ENCODE assay signal across 22 cellular contexts in the genomic region with DNA sequence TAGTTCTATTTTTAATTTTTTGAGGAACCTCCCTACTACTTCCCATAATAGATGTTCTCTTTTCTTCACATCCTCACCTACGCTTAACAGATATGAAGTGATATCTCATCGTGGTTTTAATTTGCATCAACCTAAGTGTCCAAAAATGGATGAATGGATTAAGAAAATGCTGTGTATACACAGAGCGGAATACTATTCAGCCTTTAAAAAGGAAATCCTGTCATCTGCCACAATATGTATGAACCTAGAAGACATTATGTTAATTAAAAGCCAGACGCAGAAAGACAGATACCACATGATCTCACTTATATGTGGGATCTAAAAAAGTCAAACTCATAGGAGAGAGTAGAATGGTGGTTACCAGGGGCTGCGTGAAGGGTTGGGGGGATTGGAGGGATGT.
DNase-seq lines count a peak whose midpoint lies in the region; ATAC-seq, FAIRE-seq and TF ChIP-seq lines count a peak whose summit lies in the region.
"Had no signal": no experiment of that assay in that cellular context is flagged by ENCODE, and none has a peak within 500 bp of the region (broad histone marks: within the 10 kb centered on the region; RNA-seq: fewer than 3 reads in every experiment).

No MANE protein-coding gene starts in this region.

- no peaks in the 10 kb centered on the region for H3K79me2 ChIP-seq in K562 (ENCODE audit: control insufficient read depth, insufficient read depth, low read length)

- no peak overlapping the region for H3K4me3 Mint-ChIP-seq in activated T-helper 17 cell treated with anti-CD3 and anti-CD28 coated beads, Interleukin-2, amount 50 U/mL, for 72 hours
- H3K4me3 Mint-ChIP-seq: B cell; CD4-positive, alpha-beta T cell; CD8-positive, alpha-beta T cell had no signal

- no peak overlapping the region for H3K23ac ChIP-seq in mesenchymal stem cell (ENCODE audit: low read length in 2 of 2)

- no peak for TF ChIP-seq CTCF in A549 (IDR thresholded peaks at IDR 0.05)
- no peak for TF ChIP-seq CTCF in K562 (IDR thresholded peaks at IDR 0.05 in 2 of 3, conservative IDR thresholded peaks at IDR 0.05 in 1 of 3; ENCODE audit: insufficient read depth in 2 of 3, low read depth in 1 of 3, low read length in 3 of 3)

- no peak for DNase-seq in A549 (ENCODE audit: low read depth in 1 of 2, low spot score in 1 of 2)
- DNase-seq in K562 (ENCODE audit: extremely low read depth in 1 of 4, low spot score in 3 of 4) = no peak
- DNase-seq in urothelium cell line (ENCODE audit: low spot score) = no peak
- DNase-seq in AML-193 (lab: John Stamatoyannopoulos, UW) = no peak
- no peak for DNase-seq in hepatic stellate cell (ENCODE audit: low spot score)
- no peak for DNase-seq in mesenchymal stem cell
- DNase-seq: ACHN; Caco-2; Calu3; CD4-positive, alpha-beta T cell; CD8-positive, alpha-beta T cell; DMS79 treated with DMSO at 0.1 percent for 48 hours; GF-D8 had no signal

- H3K27me3 ChIP-seq in K562 (ENCODE audit: control insufficient read depth in 2 of 2, insufficient read depth in 2 of 2, low read length in 2 of 2) = no peaks in the 10 kb centered on the region
- no peaks in the 10 kb centered on the region for H3K27me3 ChIP-seq in mesenchymal stem cell (ENCODE audit: control insufficient read depth in 1 of 2, insufficient read depth in 1 of 2, low read length in 2 of 2)
- H3K27me3 ChIP-seq: BLaER1 treated with 17β-estradiol and CSF1 and Interleukin-3, amounts not matched to agents 10 nM and 100 nM had no signal

- H3K14ac ChIP-seq in mesenchymal stem cell (ENCODE audit: low read length in 2 of 2) = no peak overlapping the region

- no peaks in the 10 kb centered on the region; the same call in 2 of the 3 replicates for H3K36me3 ChIP-seq in K562 (ENCODE audit: control insufficient read depth, insufficient read depth, low read length)
- peaks cover 0 to 20% of the 10 kb centered on the region in 2 experiments for H3K36me3 ChIP-seq in mesenchymal stem cell (ENCODE audit: control insufficient read depth in 1 of 2, insufficient read depth in 2 of 2, low read depth in 1 of 2, low read length in 2 of 2)

- H2AK5ac ChIP-seq in mesenchymal stem cell (ENCODE audit: low read length, severe bottlenecking) = no peak overlapping the region

- H3K27ac ChIP-seq in A549 (no peak overlapping the region), K562 (ENCODE audit: extremely low read depth, low read depth, low read length) (no peak overlapping the region), mesenchymal stem cell (ENCODE audit: low read length, poor library complexity, severe bottlenecking) (no peak overlapping the region)
- H3K27ac ChIP-seq: 22Rv1; BLaER1 treated with 17β-estradiol and CSF1 and Interleukin-3, amounts not matched to agents 10 nM and 100 nM; C4-2B had no signal

- FAIRE-seq in A549 (lab: Jason Lieb, UNC) = peak; percentile 68
- no peak for FAIRE-seq in K562 (lab: Jason Lieb, UNC)
- peak; percentile 32 for FAIRE-seq in urothelium cell line (lab: Jason Lieb, UNC)
- FAIRE-seq: D721Med, G401.6, GM12891, GM19239 had no signal

- H3K4me1 Mint-ChIP-seq in activated T-helper 17 cell treated with anti-CD3 and anti-CD28 coated beads, Interleukin-2, amount 50 U/mL, for 72 hours = no peaks in the 10 kb centered on the region
- H3K4me1 Mint-ChIP-seq: B cell had no signal

- intact Hi-C loops in K562 (cut with micrococcal nuclease) = no loop called here

- no peak overlapping the region for H3K4ac ChIP-seq in mesenchymal stem cell (ENCODE audit: low read depth in 1 of 2, low read length in 2 of 2)

- H4K20me1 ChIP-seq in K562 (replicated peaks; ENCODE audit: control insufficient read depth, insufficient read depth, low read length) = no peaks in the 10 kb centered on the region

- TF ChIP-seq RAD21 in A549 (conservative IDR thresholded peaks at IDR 0.05 in 1 of 2, IDR thresholded peaks at IDR 0.05 in 1 of 2) = no peak
- no peak for TF ChIP-seq RAD21 in K562 (CRISPR knock-in tag; conservative IDR thresholded peaks at IDR 0.05 in 1 of 2, IDR thresholded peaks at IDR 0.05 in 1 of 2)

- ATAC-seq in A549 (no peak), K562 (no peak)
- no peak for ATAC-seq in activated T-helper 17 cell treated with anti-CD3 and anti-CD28 coated beads, Interleukin-2, amount 50 U/mL, for 72 hours (replicated peaks)
- ATAC-seq: CD8-positive, alpha-beta T cell had no signal

- CTCF ChIA-PET in A549 (lab: Yijun Ruan, JAX) (no interaction called here), K562 (lab: Yijun Ruan, JAX; ENCODE audit: low intra/inter-chr PET ratio) (no interaction called here)

- in situ Hi-C loops in K562 (cut with MboI) = no loop called here

- H3K9me3 Mint-ChIP-seq in activated T-helper 17 cell treated with anti-CD3 and anti-CD28 coated beads, Interleukin-2, amount 50 U/mL, for 72 hours = no peaks in the 10 kb centered on the region
- H3K9me3 Mint-ChIP-seq: CD4-positive, alpha-beta T cell; CD8-positive, alpha-beta T cell had no signal

- WGBS in A549 (ENCODE audit: missing lambda C conversion rate) = 85% methylated on average over 5 of the region's 5 CpGs
- 88% methylated on average over 5 of the region's 5 CpGs for WGBS in K562 (ENCODE audit: insufficient coverage, low coverage, missing lambda C conversion rate)
- 96% methylated on average over 3 of the region's 5 CpGs for WGBS in mesenchymal stem cell

- TF ChIP-seq EP300 in A549 (IDR thresholded peaks at IDR 0.05) (no peak), K562 (IDR thresholded peaks at IDR 0.05; ENCODE audit: low read length) (no peak)

- BruUV-seq in K562 (replicated peaks; lab: Mats Ljungman, UMichigan) = no TSS peak

- H4K91ac ChIP-seq in mesenchymal stem cell (ENCODE audit: low read length) = no peak overlapping the region

- no peak overlapping the region for H2BK120ac ChIP-seq in mesenchymal stem cell (ENCODE audit: low read depth, low read length)

- POLR2A ChIA-PET in A549 (lab: Yijun Ruan, JAX) (no interaction called here), K562 (lab: Yijun Ruan, JAX) (no interaction called here)

- peaks cover 50% of the 10 kb centered on the region for H3K36me3 Mint-ChIP-seq in activated T-helper 17 cell treated with anti-CD3 and anti-CD28 coated beads, Interleukin-2, amount 50 U/mL, for 72 hours (ENCODE audit: low read depth)

- no peak overlapping the region for H2BK12ac ChIP-seq in mesenchymal stem cell (ENCODE audit: low read length in 2 of 2)

- peaks cover 2% of the 10 kb centered on the region for H3K79me1 ChIP-seq in mesenchymal stem cell (replicated peaks; ENCODE audit: low read length, poor library complexity, severe bottlenecking)

- H2BK15ac ChIP-seq in mesenchymal stem cell (ENCODE audit: low read depth, poor library complexity, severe bottlenecking) = no peak overlapping the region

- H3K27ac Mint-ChIP-seq in activated T-helper 17 cell treated with anti-CD3 and anti-CD28 coated beads, Interleukin-2, amount 50 U/mL, for 72 hours = peak overlapping the region; percentile 25
- H3K27ac Mint-ChIP-seq: B cell; CD4-positive, alpha-beta T cell; CD8-positive, alpha-beta T cell had no signal

- H4K8ac ChIP-seq in mesenchymal stem cell (ENCODE audit: low read length) = no peak overlapping the region

- H3K9me3 ChIP-seq in A549 (no peaks in the 10 kb centered on the region), K562 (replicated peaks; ENCODE audit: control insufficient read depth, insufficient read depth, low read depth, low read length) (no peaks in the 10 kb centered on the region), mesenchymal stem cell (ENCODE audit: control insufficient read depth, low read length) (no peaks in the 10 kb centered on the region)
- H3K9me3 ChIP-seq: Caco-2 had no signal

- H3K9ac ChIP-seq in K562 (ENCODE audit: insufficient read depth in 1 of 2, low read depth in 2 of 2, low read length in 2 of 2) (no peak overlapping the region), mesenchymal stem cell (ENCODE audit: low read length) (no peak overlapping the region)
- H3K9ac ChIP-seq: BLaER1 treated with 17β-estradiol and CSF1 and Interleukin-3, amounts not matched to agents 10 nM and 100 nM had no signal

- no peaks in the 10 kb centered on the region for H3K4me1 ChIP-seq in A549
- no peaks in the 10 kb centered on the region; a peak in 1 of 5 replicates for H3K4me1 ChIP-seq in K562 (replicated peaks in 1 of 2; ENCODE audit: control insufficient read depth in 2 of 2, insufficient read depth in 2 of 2, low read length in 2 of 2)
- no peaks in the 10 kb centered on the region for H3K4me1 ChIP-seq in mesenchymal stem cell (ENCODE audit: control insufficient read depth, insufficient read depth, low read depth, low read length)
- H3K4me1 ChIP-seq: BLaER1 treated with 17β-estradiol and CSF1 and Interleukin-3, amounts not matched to agents 10 nM and 100 nM; Caco-2 had no signal

- H3K4me3 ChIP-seq in A549 = no peak overlapping the region
- no peak overlapping the region for H3K4me3 ChIP-seq in K562
- no peak overlapping the region for H3K4me3 ChIP-seq in mesenchymal stem cell (ENCODE audit: insufficient read depth in 1 of 2, low read depth in 1 of 2, low read length in 2 of 2)
- H3K4me3 ChIP-seq: BLaER1 treated with 17β-estradiol and CSF1 and Interleukin-3, amounts not matched to agents 10 nM and 100 nM had no signal

- H3K27me3 Mint-ChIP-seq in activated T-helper 17 cell treated with anti-CD3 and anti-CD28 coated beads, Interleukin-2, amount 50 U/mL, for 72 hours = no peaks in the 10 kb centered on the region
- H3K27me3 Mint-ChIP-seq: B cell; CD4-positive, alpha-beta T cell had no signal

- H3K18ac ChIP-seq in mesenchymal stem cell (ENCODE audit: low read depth in 1 of 2, low read length in 2 of 2) = no peak overlapping the region

- H3K9me1 ChIP-seq in K562 (ENCODE audit: control insufficient read depth, insufficient read depth, low read length) = no peaks in the 10 kb centered on the region

- H2BK5ac ChIP-seq in mesenchymal stem cell (ENCODE audit: low read depth, low read length, poor library complexity, severe bottlenecking) = no peak overlapping the region

- no peak overlapping the region for H3K4me2 ChIP-seq in A549
- no peak overlapping the region for H3K4me2 ChIP-seq in K562 (ENCODE audit: insufficient read depth, low read length)
- no peak overlapping the region for H3K4me2 ChIP-seq in mesenchymal stem cell (ENCODE audit: low read length, poor library complexity, severe bottlenecking)
- H3K4me2 ChIP-seq: BLaER1 treated with 17β-estradiol and CSF1 and Interleukin-3, amounts not matched to agents 10 nM and 100 nM had no signal

- H2AFZ ChIP-seq in K562 (ENCODE audit: low read depth, low read length) = no peak overlapping the region
- no peak overlapping the region for H2AFZ ChIP-seq in mesenchymal stem cell (ENCODE audit: low read depth, low read length)

- TF ChIP-seq POLR2A in A549 (IDR thresholded peaks at IDR 0.05; ENCODE audit: low read length) = no peak
- TF ChIP-seq POLR2A in K562 (conservative IDR thresholded peaks at IDR 0.05) = no peak

TF ChIP-seq in A549, 52 proteins besides CTCF, POLR2A, EP300 and RAD21 (continues in another document):
- TF ChIP-seq SMC3 (IDR thresholded peaks at IDR 0.05) (no peak), ZC3H11A (IDR thresholded peaks at IDR 0.05) (no peak), ZFP36 (IDR thresholded peaks at IDR 0.05; ENCODE audit: borderline replicate concordance, partially characterized antibody) (no peak), RARB (CRISPR knock-in tag; IDR thresholded peaks at IDR 0.05) (no peak)

TF ChIP-seq in K562, 482 proteins besides CTCF, POLR2A, EP300 and RAD21 (continues in another document):
- peak; percentile 72 for TF ChIP-seq ZNF146 (CRISPR knock-in tag; IDR thresholded peaks at IDR 0.05; ENCODE audit: unreplicated experiment)
- TF ChIP-seq, protein P1, sequence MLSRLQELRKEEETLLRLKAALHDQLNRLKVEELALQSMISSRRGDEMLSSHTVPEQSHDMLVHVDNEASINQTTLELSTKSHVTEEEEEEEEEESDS (CRISPR knock-in tag; IDR thresholded peaks at IDR 0.05) = no peak
